In genomic region chr2:144403940-144404339, GRCh38 we compare ENCODE assay signal across 17 cellular contexts.
A peak's percentile ranks its signal among the peaks of the same experiment; 100 is the strongest.
DNase-seq lines count a peak whose midpoint lies in the region; ATAC-seq, FAIRE-seq and TF ChIP-seq lines count a peak whose summit lies in the region.
"Had no signal": no experiment of that assay in that cellular context is flagged by ENCODE, and none has a peak within 500 bp of the region (broad histone marks: within the 10 kb centered on the region; RNA-seq: fewer than 3 reads in every experiment).

No MANE protein-coding gene starts in this region.

- H3K9ac ChIP-seq in fibroblast of lung (ENCODE audit: insufficient read depth, low read length) = no peak overlapping the region
- H3K9ac ChIP-seq: parathyroid adenoma had no signal

- H3K27ac ChIP-seq in fibroblast of lung (ENCODE audit: insufficient read depth, low read length) (peak overlapping the region; percentile 60), substantia nigra (ENCODE audit: low read depth, low read length, poor library complexity, severe bottlenecking) (peak overlapping the region; percentile 51), prostate gland (no peak overlapping the region)
- H3K27ac ChIP-seq: brain microvascular endothelial cell, parathyroid adenoma had no signal

- TF ChIP-seq CTCF in fibroblast of lung (conservative IDR thresholded peaks at IDR 0.05 in 1 of 2, IDR thresholded peaks at IDR 0.05 in 1 of 2; ENCODE audit: low read depth in 1 of 2, low read length in 2 of 2) = no peak
- TF ChIP-seq CTCF in mesothelial cell of epicardium (IDR thresholded peaks at IDR 0.05; ENCODE audit: unreplicated experiment) = no peak
- no peak for TF ChIP-seq CTCF in prostate gland (IDR thresholded peaks at IDR 0.05)

- no peak for FAIRE-seq in GM12891 (lab: Jason Lieb, UNC)

- intact Hi-C loops in prostate gland (cut with DNase I) = no loop called here

- peaks cover 54% of the 10 kb centered on the region for H3K36me3 Mint-ChIP-seq in mesothelial cell of epicardium
- peaks cover 58% of the 10 kb centered on the region for H3K36me3 Mint-ChIP-seq in activated T-helper 17 cell treated with anti-CD3 and anti-CD28 coated beads, Interleukin-2, amount 50 U/mL, for 72 hours (ENCODE audit: low read depth)

- TF ChIP-seq POLR2A in GM12891 (IDR thresholded peaks at IDR 0.05; ENCODE audit: low read depth, low read length) = no peak
- no peak for TF ChIP-seq POLR2A in prostate gland (IDR thresholded peaks at IDR 0.05)

- H3K79me2 ChIP-seq in fibroblast of lung (ENCODE audit: control insufficient read depth, insufficient read depth, low read length) = no peaks in the 10 kb centered on the region
- H3K79me2 ChIP-seq: parathyroid adenoma had no signal

- H3K4me3 ChIP-seq in fibroblast of lung (replicated peaks in 1 of 4; ENCODE audit: control extremely low read depth in 1 of 4, insufficient read depth in 1 of 4, low read depth in 3 of 4, low read length in 4 of 4) (no peak overlapping the region), MG63 (no peak overlapping the region), prostate gland (no peak overlapping the region)

- 84% methylated on average over 16 of the region's 16 CpGs for WGBS in prostate gland

- peaks cover 7% of the 10 kb centered on the region for H3K9me3 Mint-ChIP-seq in mesothelial cell of epicardium
- no peaks in the 10 kb centered on the region for H3K9me3 Mint-ChIP-seq in activated T-helper 17 cell treated with anti-CD3 and anti-CD28 coated beads, Interleukin-2, amount 50 U/mL, for 72 hours
- H3K9me3 Mint-ChIP-seq: effector memory CD8-positive, alpha-beta T cell had no signal

- no peak overlapping the region for H3K4me2 ChIP-seq in fibroblast of lung (ENCODE audit: extremely low read depth, insufficient read depth, low read length)

- ATAC-seq in activated T-helper 17 cell treated with anti-CD3 and anti-CD28 coated beads, Interleukin-2, amount 50 U/mL, for 72 hours (replicated peaks) = no peak
- ATAC-seq: effector memory CD8-positive, alpha-beta T cell had no signal

- H3K27ac Mint-ChIP-seq in mesothelial cell of epicardium = peak overlapping the region; percentile 66
- H3K27ac Mint-ChIP-seq in activated T-helper 17 cell treated with anti-CD3 and anti-CD28 coated beads, Interleukin-2, amount 50 U/mL, for 72 hours = no peak overlapping the region

- no peaks in the 10 kb centered on the region for H4K20me1 ChIP-seq in fibroblast of lung (ENCODE audit: control insufficient read depth, extremely low read depth, insufficient read depth, low read length)

- no peak overlapping the region for H3K4me3 Mint-ChIP-seq in mesothelial cell of epicardium
- H3K4me3 Mint-ChIP-seq in activated T-helper 17 cell treated with anti-CD3 and anti-CD28 coated beads, Interleukin-2, amount 50 U/mL, for 72 hours = no peak overlapping the region
- H3K4me3 Mint-ChIP-seq: effector memory CD8-positive, alpha-beta T cell had no signal

- no peak overlapping the region for H2AFZ ChIP-seq in fibroblast of lung (ENCODE audit: low read length)
- H2AFZ ChIP-seq: parathyroid adenoma had no signal

- no peaks in the 10 kb centered on the region for H3K27me3 Mint-ChIP-seq in mesothelial cell of epicardium (ENCODE audit: low read depth)
- no peaks in the 10 kb centered on the region for H3K27me3 Mint-ChIP-seq in activated T-helper 17 cell treated with anti-CD3 and anti-CD28 coated beads, Interleukin-2, amount 50 U/mL, for 72 hours
- H3K27me3 Mint-ChIP-seq: effector memory CD8-positive, alpha-beta T cell had no signal

- peaks cover 14% of the 10 kb centered on the region for H3K36me3 ChIP-seq in fibroblast of lung (ENCODE audit: control insufficient read depth, insufficient read depth, low read length)
- H3K36me3 ChIP-seq in MG63 = peaks cover 67% of the 10 kb centered on the region
- H3K36me3 ChIP-seq in prostate gland = no peaks in the 10 kb centered on the region

- H3K4me1 ChIP-seq in fibroblast of lung (ENCODE audit: control insufficient read depth, extremely low read depth, insufficient read depth, low read length) = peaks cover 19% of the 10 kb centered on the region
- H3K4me1 ChIP-seq in prostate gland (replicated peaks) = no peaks in the 10 kb centered on the region
- H3K4me1 ChIP-seq: parathyroid adenoma had no signal

- H3K27me3 ChIP-seq in fibroblast of lung (ENCODE audit: control insufficient read depth, insufficient read depth, low read length) (no peaks in the 10 kb centered on the region), MG63 (no peaks in the 10 kb centered on the region), prostate gland (replicated peaks; ENCODE audit: insufficient read depth) (no peaks in the 10 kb centered on the region)
- H3K27me3 ChIP-seq: brain microvascular endothelial cell had no signal

- DNase-seq in NCI-H2227 treated with DMSO at 0.1 percent for 48 hours (lab: John Stamatoyannopoulos, UW) (peak; percentile 45), fibroblast of lung (ENCODE audit: low read depth in 2 of 2) (peak in 1 of 2 donors; percentile 35), mesothelial cell of epicardium (ENCODE audit: low spot score in 2 of 2, unreplicated experiment in 2 of 2) (no peak), substantia nigra (lab: John Stamatoyannopoulos, UW) (no peak), GM12891 (ENCODE audit: insufficient read length, low spot score) (no peak), MG63 (no peak), prostate gland (ENCODE audit: low spot score) (no peak)
- DNase-seq: activated CD4-positive, alpha-beta T cell treated with anti-CD3 and anti-CD28 coated beads for 48 hours; brain microvascular endothelial cell; effector memory CD8-positive, alpha-beta T cell; H7; mammary epithelial cell; NCI-H2081; stimulated activated CD4-positive, alpha-beta T cell treated with anti-CD3 and anti-CD28 coated beads, Interleukin-4, amount 100 ng/mL, for 4 hours; stimulated activated naive CD4-positive, alpha-beta T cell had no signal

- peaks cover 34% of the 10 kb centered on the region for H3K4me1 Mint-ChIP-seq in mesothelial cell of epicardium
- H3K4me1 Mint-ChIP-seq in activated T-helper 17 cell treated with anti-CD3 and anti-CD28 coated beads, Interleukin-2, amount 50 U/mL, for 72 hours = no peaks in the 10 kb centered on the region

- H3K9me3 ChIP-seq in fibroblast of lung (ENCODE audit: control insufficient read depth, insufficient read depth, low read depth, low read length) = no peaks in the 10 kb centered on the region
- H3K9me3 ChIP-seq in MG63 = no peaks in the 10 kb centered on the region
- H3K9me3 ChIP-seq in prostate gland = no peaks in the 10 kb centered on the region

TF ChIP-seq in GM12891, 5 proteins besides CTCF, POLR2A, EP300 and RAD21:
- TF ChIP-seq POLR2AphosphoS5 (IDR thresholded peaks at IDR 0.05; ENCODE audit: low read depth, low read length) (no peak), SPI1 (IDR thresholded peaks at IDR 0.05; ENCODE audit: low read depth, low read length) (no peak), PAX5 (IDR thresholded peaks at IDR 0.05; ENCODE audit: insufficient read depth, low read length, severe bottlenecking) (no peak), TAF1 (IDR thresholded peaks at IDR 0.05; ENCODE audit: low read depth, low read length) (no peak), POU2F2 (IDR thresholded peaks at IDR 0.05; ENCODE audit: low read depth, low read length) (no peak)

Comparison
In these comparisons a context has a peak if more than half of its experiments do, and no peak if none do; other contexts are left out.
1. H3K27ac ChIP-seq: peak in fibroblast of lung (single experiment) and substantia nigra (single experiment); none in prostate gland (0 of 2).